ENCODE assay signal across 1 cellular context in genomic region chr19:38843175-38843758, GRCh38.
TF ChIP-seq lines count a peak whose summit lies in the region.

No MANE protein-coding gene starts in this region.

TF ChIP-seq in HEK293, 187 proteins besides CTCF, POLR2A, EP300 and RAD21 (continued from another document):
- no peak for TF ChIP-seq ZNF202 (tag by site-specific recombination; IDR thresholded peaks at IDR 0.05; ENCODE audit: borderline replicate concordance)
- no peak for TF ChIP-seq ZBTB48 (tag by site-specific recombination; IDR thresholded peaks at IDR 0.05)
- TF ChIP-seq ZNF366 (tag by site-specific recombination; conservative IDR thresholded peaks at IDR 0.05): no peak
- 0 out of 2 replicates have a peak, but pooled peaks have one; percentile 14 for TF ChIP-seq ZIC2 (tag by site-specific recombination; IDR thresholded peaks at IDR 0.05)
- no peak for TF ChIP-seq ZNF302 (tag by site-specific recombination; IDR thresholded peaks at IDR 0.05; ENCODE audit: low read depth)
- TF ChIP-seq ZNF184 (tag by site-specific recombination; IDR thresholded peaks at IDR 0.05): no peak
- TF ChIP-seq ZNF580 (tag by site-specific recombination; IDR thresholded peaks at IDR 0.05): no peak
- TF ChIP-seq ZNF274 (IDR thresholded peaks at IDR 0.05; ENCODE audit: low read length): no peak
- no peak for TF ChIP-seq ZNF274 (tag by site-specific recombination; IDR thresholded peaks at IDR 0.05; ENCODE audit: borderline replicate concordance)
- TF ChIP-seq SP2 (tag by site-specific recombination; IDR thresholded peaks at IDR 0.05): no peak
- peak; percentile 12 for TF ChIP-seq ZBTB26 (tag by site-specific recombination; optimal IDR thresholded peaks at IDR 0.05)
- no peak for TF ChIP-seq ZNF610 (tag by site-specific recombination; IDR thresholded peaks at IDR 0.05; ENCODE audit: borderline replicate concordance)
- TF ChIP-seq ZBTB49 (tag by site-specific recombination; IDR thresholded peaks at IDR 0.05; ENCODE audit: low read depth): no peak
- no peak for TF ChIP-seq ZNF48 (tag by site-specific recombination; IDR thresholded peaks at IDR 0.05)
- TF ChIP-seq GLIS2 (tag by site-specific recombination; IDR thresholded peaks at IDR 0.05): peak; percentile 61; the same call in 1 of the 2 replicates
- no peak for TF ChIP-seq ZNF112 (tag by site-specific recombination; IDR thresholded peaks at IDR 0.05)
